19 cellular contexts compared by ENCODE assay signal in genomic region chrX:267771-268261, GRCh38. TPM values are rescaled to one million over a fixed set of nuclear protein-coding genes. Genes with fewer than 3 reads are reported as not detected.
A peak's percentile ranks its signal among the peaks of the same experiment; 100 is the strongest.
DNase-seq lines count a peak whose midpoint lies in the region; ATAC-seq and TF ChIP-seq lines count a peak whose summit lies in the region.
"Had no signal": no experiment of that assay in that cellular context is flagged by ENCODE, and none has a peak within 500 bp of the region (broad histone marks: within the 10 kb centered on the region; RNA-seq: fewer than 3 reads in every experiment).

No MANE protein-coding gene starts in this region.

- H3K36me3 Mint-ChIP-seq in natural killer cell: no peaks in the 10 kb centered on the region
- no peaks in the 10 kb centered on the region for H3K36me3 Mint-ChIP-seq in natural killer cell treated with Interleukin-12 subunit alpha and Interleukin-12 subunit beta and Interleukin-15 and Interleukin-18, amount 100 ng/mL, for 72 hours
- H3K36me3 Mint-ChIP-seq: neural progenitor cell had no signal

- H3K4me3 Mint-ChIP-seq in natural killer cell: no peak overlapping the region
- H3K4me3 Mint-ChIP-seq in natural killer cell treated with Interleukin-12 subunit alpha and Interleukin-12 subunit beta and Interleukin-15 and Interleukin-18, amount 100 ng/mL, for 72 hours: no peak overlapping the region
- H3K4me3 Mint-ChIP-seq: activated CD8-positive, alpha-beta T cell treated with anti-CD3 and anti-CD28 coated beads, Interleukin-2, amount 10 ng/mL, durations not matched to agents 7 days and 5 days; activated T-helper 1 cell treated with anti-CD3 and anti-CD28 coated beads, Interleukin-12 subunit alpha, Interleukin-12 subunit beta, Interleukin-2, Interleukin-4 antibody, amounts not matched to agents 30 ng/mL and 10 ng/mL and 1 ng/mL, durations not matched to agents 14 hours and 24 hours and 36 hours; neural progenitor cell had no signal

- no peaks in the 10 kb centered on the region for H3K9me3 Mint-ChIP-seq in natural killer cell
- no peaks in the 10 kb centered on the region for H3K9me3 Mint-ChIP-seq in natural killer cell treated with Interleukin-12 subunit alpha and Interleukin-12 subunit beta and Interleukin-15 and Interleukin-18, amount 100 ng/mL, for 72 hours
- H3K9me3 Mint-ChIP-seq: activated T-helper 1 cell treated with anti-CD3 and anti-CD28 coated beads, Interleukin-12 subunit alpha, Interleukin-12 subunit beta, Interleukin-2, Interleukin-4 antibody, amounts not matched to agents 30 ng/mL and 10 ng/mL and 1 ng/mL, durations not matched to agents 14 hours and 24 hours and 36 hours; neural progenitor cell had no signal

- no peak overlapping the region for H3K27ac Mint-ChIP-seq in natural killer cell
- H3K27ac Mint-ChIP-seq in natural killer cell treated with Interleukin-12 subunit alpha and Interleukin-12 subunit beta and Interleukin-15 and Interleukin-18, amount 100 ng/mL, for 72 hours: no peak overlapping the region
- H3K27ac Mint-ChIP-seq: activated CD8-positive, alpha-beta T cell treated with anti-CD3 and anti-CD28 coated beads, Interleukin-2, amount 10 ng/mL, durations not matched to agents 7 days and 5 days; activated T-helper 1 cell treated with anti-CD3 and anti-CD28 coated beads, Interleukin-12 subunit alpha, Interleukin-12 subunit beta, Interleukin-2, Interleukin-4 antibody, amounts not matched to agents 30 ng/mL and 10 ng/mL and 1 ng/mL, durations not matched to agents 14 hours and 24 hours and 36 hours; neural progenitor cell had no signal

- no peaks in the 10 kb centered on the region for H3K27me3 Mint-ChIP-seq in natural killer cell (ENCODE audit: low read depth in 2 of 2)
- no peaks in the 10 kb centered on the region for H3K27me3 Mint-ChIP-seq in natural killer cell treated with Interleukin-12 subunit alpha and Interleukin-12 subunit beta and Interleukin-15 and Interleukin-18, amount 100 ng/mL, for 72 hours

- H3K36me3 ChIP-seq in mucosa of descending colon (ENCODE audit: low read depth) (no peaks in the 10 kb centered on the region), upper lobe of right lung (no peaks in the 10 kb centered on the region)
- H3K36me3 ChIP-seq: adrenal gland, neural progenitor cell had no signal

- peak; percentile 5 for DNase-seq in natural killer cell
- DNase-seq in natural killer cell treated with Interleukin-12 subunit alpha and Interleukin-12 subunit beta and Interleukin-15 and Interleukin-18, amount 100 ng/mL, for 72 hours (ENCODE audit: low spot score): no peak
- peak; percentile 54 for DNase-seq in coronary artery (ENCODE audit: low spot score)
- DNase-seq in mucosa of descending colon: peak; percentile 33 to 76 (median 45)
- peak; percentile 60 for DNase-seq in upper lobe of right lung
- DNase-seq in NAMALWA (ENCODE audit: low spot score): no peak
- DNase-seq: activated CD8-positive, alpha-beta T cell treated with anti-CD3 and anti-CD28 coated beads, Interleukin-2, amount 10 ng/mL, durations not matched to agents 7 days and 5 days; caudate nucleus; DMS79 treated with DMSO at 0.1 percent for 48 hours; effector CD8-positive, alpha-beta T cell; NCI-H2029; NCI-H446 treated with DMSO at 0.1 percent for 48 hours had no signal

- H3K9me3 ChIP-seq in mucosa of descending colon (no peaks in the 10 kb centered on the region), upper lobe of right lung (no peaks in the 10 kb centered on the region)
- H3K9me3 ChIP-seq: adrenal gland had no signal

- no peaks in the 10 kb centered on the region for H3K4me1 Mint-ChIP-seq in natural killer cell
- no peaks in the 10 kb centered on the region for H3K4me1 Mint-ChIP-seq in natural killer cell treated with Interleukin-12 subunit alpha and Interleukin-12 subunit beta and Interleukin-15 and Interleukin-18, amount 100 ng/mL, for 72 hours (ENCODE audit: low read depth in 2 of 2)
- H3K4me1 Mint-ChIP-seq: neural progenitor cell had no signal

- no peak for TF ChIP-seq CTCF in natural killer cell (IDR thresholded peaks at IDR 0.05)
- TF ChIP-seq CTCF in coronary artery (IDR thresholded peaks at IDR 0.05): no peak
- TF ChIP-seq CTCF in mucosa of descending colon (IDR thresholded peaks at IDR 0.05): no peak
- TF ChIP-seq CTCF in upper lobe of right lung (IDR thresholded peaks at IDR 0.05): no peak

- no peaks in the 10 kb centered on the region for H3K27me3 ChIP-seq in upper lobe of right lung
- H3K27me3 ChIP-seq: adrenal gland, neural progenitor cell had no signal

- H3K4me1 ChIP-seq in mucosa of descending colon (ENCODE audit: low read depth) (peaks cover under 1% of the 10 kb centered on the region), upper lobe of right lung (peaks cover 5% of the 10 kb centered on the region)
- H3K4me1 ChIP-seq: adrenal gland, neural progenitor cell had no signal

- no peak overlapping the region for H3K4me3 ChIP-seq in coronary artery
- H3K4me3 ChIP-seq in mucosa of descending colon: no peak overlapping the region
- H3K4me3 ChIP-seq in upper lobe of right lung: no peak overlapping the region
- H3K4me3 ChIP-seq: adrenal gland, K562, neural progenitor cell had no signal

- intact Hi-C loops in natural killer cell (cut with micrococcal nuclease): no loop called here
- intact Hi-C loops in mucosa of descending colon (cut with DNase I, micrococcal nuclease): no loop called here
- intact Hi-C loops in upper lobe of right lung (cut with DNase I): no loop called here

- H3K27ac ChIP-seq in coronary artery (no peak overlapping the region), upper lobe of right lung (no peak overlapping the region)
- H3K27ac ChIP-seq: adrenal gland, HL-60, neural progenitor cell had no signal

- no peak for ATAC-seq in natural killer cell
- ATAC-seq in natural killer cell treated with Interleukin-12 subunit alpha and Interleukin-12 subunit beta and Interleukin-15 and Interleukin-18, amount 100 ng/mL, for 72 hours: no peak
- ATAC-seq in mucosa of descending colon: peak; percentile 96
- no peak for ATAC-seq in upper lobe of right lung
- ATAC-seq in GM21717 (IDR thresholded peaks at IDR 0.05; ENCODE audit: unreplicated experiment): no peak
- ATAC-seq in GM21367 (IDR thresholded peaks at IDR 0.05; ENCODE audit: unreplicated experiment): no peak
- ATAC-seq: activated CD8-positive, alpha-beta T cell treated with anti-CD3 and anti-CD28 coated beads, Interleukin-2, amount 10 ng/mL, durations not matched to agents 7 days and 5 days; K562 had no signal

RNA-seq across cellular contexts. Expression of gene PLCXD1, which starts 13.4 kb away (rescaled TPM):
- total RNA-seq in natural killer cell (10 to 100 TPM; 16.3 to 20.9 (median 16.6) TPM), mucosa of descending colon (10 to 100 TPM; 12.6 to 20.7 (median 13.8) TPM), upper lobe of right lung (34.4 TPM)
- total RNA-seq in natural killer cell treated with Interleukin-12 subunit alpha and Interleukin-12 subunit beta and Interleukin-15 and Interleukin-18, amount 100 ng/mL, for 72 hours: 10 to 100 TPM; 18.3 to 61.7 TPM

RNA-seq across cellular contexts. Expression of gene GTPBP6, which starts 50.8 kb away (rescaled TPM):
- 10 to 100 TPM; 46.9 to 62.8 (median 49.8) TPM for total RNA-seq in natural killer cell
- total RNA-seq in natural killer cell treated with Interleukin-12 subunit alpha and Interleukin-12 subunit beta and Interleukin-15 and Interleukin-18, amount 100 ng/mL, for 72 hours: 10 to 100 TPM; 45.8 to 69.6 TPM
- 10 to 100 TPM; 49.8 to 55.8 (median 54.1) TPM for total RNA-seq in mucosa of descending colon
- total RNA-seq in upper lobe of right lung: 55.1 TPM

Comparison
In these comparisons a context has a peak if more than half of its experiments do, and no peak if none do; other contexts are left out.
1. DNase-seq: peak in natural killer cell (single experiment), coronary artery (single experiment), mucosa of descending colon (3 of 3) and upper lobe of right lung (single experiment); none in natural killer cell treated with Interleukin-12 subunit alpha and Interleukin-12 subunit beta and Interleukin-15 and Interleukin-18, amount 100 ng/mL, for 72 hours (single experiment) and NAMALWA (single experiment).